19 cellular contexts compared by ENCODE assay signal in the genomic region with DNA sequence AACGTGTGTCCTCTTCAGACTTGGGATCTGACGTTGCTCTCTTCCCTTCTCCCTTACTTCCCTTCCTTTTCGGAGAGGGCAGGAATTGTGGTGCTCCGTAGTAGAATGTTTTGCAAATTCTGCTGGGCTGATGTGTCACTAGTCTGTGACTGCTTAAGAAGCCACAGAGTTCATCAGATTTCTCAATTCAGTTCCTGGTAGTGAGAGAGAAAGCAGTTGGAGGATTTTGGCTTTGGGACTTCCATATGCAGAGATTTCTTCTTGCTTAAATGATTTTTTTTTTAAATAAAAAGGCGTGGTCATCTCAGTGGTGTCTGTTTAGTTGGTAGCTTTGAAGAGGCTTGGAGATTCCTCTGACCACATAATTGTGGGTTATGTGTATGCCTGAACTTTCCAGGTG. TPM values are rescaled to one million over a fixed set of nuclear protein-coding genes. Genes with fewer than 3 reads are reported as not detected.
DNase-seq lines count a peak whose midpoint lies in the region; ATAC-seq and TF ChIP-seq lines count a peak whose summit lies in the region.
"Had no signal": no experiment of that assay in that cellular context is flagged by ENCODE, and none has a peak within 500 bp of the region (broad histone marks: within the 10 kb centered on the region; RNA-seq: fewer than 3 reads in every experiment).

No MANE protein-coding gene starts in this region.

- CTCF ChIA-PET in naive thymus-derived CD4-positive, alpha-beta T cell (lab: Charles Lee) = no interaction called here

- H3K9me3 Mint-ChIP-seq in naive thymus-derived CD4-positive, alpha-beta T cell = no peaks in the 10 kb centered on the region

- no peak overlapping the region for H3K27ac Mint-ChIP-seq in naive thymus-derived CD4-positive, alpha-beta T cell
- H3K27ac Mint-ChIP-seq: activated CD4-positive, alpha-beta T cell treated with anti-CD3 and anti-CD28 coated beads for 36 hours had no signal

- no peak overlapping the region for H3K4me3 Mint-ChIP-seq in naive thymus-derived CD4-positive, alpha-beta T cell
- H3K4me3 Mint-ChIP-seq: activated CD4-positive, alpha-beta T cell treated with anti-CD3 and anti-CD28 coated beads for 36 hours had no signal

- peaks cover 0 to 3% of the 10 kb centered on the region in 2 donors for H3K27me3 ChIP-seq in naive thymus-derived CD4-positive, alpha-beta T cell (ENCODE audit: control insufficient read depth in 2 of 2, insufficient read depth in 2 of 2, low read length in 2 of 2)
- peaks cover 51% of the 10 kb centered on the region for H3K27me3 ChIP-seq in left ventricle myocardium inferior (ENCODE audit: low read depth)
- H3K27me3 ChIP-seq: body of pancreas had no signal

- ATAC-seq in naive thymus-derived CD4-positive, alpha-beta T cell = peak; percentile 36
- ATAC-seq: activated CD4-positive, alpha-beta T cell treated with anti-CD3 and anti-CD28 coated beads for 36 hours; body of pancreas; left colon had no signal

- no peak overlapping the region for H3K4me3 ChIP-seq in naive thymus-derived CD4-positive, alpha-beta T cell (ENCODE audit: low read length)
- no peak overlapping the region for H3K4me3 ChIP-seq in left ventricle myocardium inferior
- H3K4me3 ChIP-seq: body of pancreas, spleen, tibial artery had no signal

- H3K27ac ChIP-seq in naive thymus-derived CD4-positive, alpha-beta T cell (ENCODE audit: low read depth, low read length) = no peak overlapping the region
- no peak overlapping the region for H3K27ac ChIP-seq in left ventricle myocardium inferior (replicated peaks)
- H3K27ac ChIP-seq: body of pancreas, C4-2B, spleen, tibial artery had no signal

- no peaks in the 10 kb centered on the region for H3K36me3 Mint-ChIP-seq in naive thymus-derived CD4-positive, alpha-beta T cell

- H3K27me3 Mint-ChIP-seq in naive thymus-derived CD4-positive, alpha-beta T cell = peaks cover 8 to 31% (median 21%) of the 10 kb centered on the region in 5 donors

- H3K4me1 Mint-ChIP-seq in naive thymus-derived CD4-positive, alpha-beta T cell = peaks cover 0 to 2% (median 0%) of the 10 kb centered on the region in 7 donors
- H3K4me1 Mint-ChIP-seq: activated CD4-positive, alpha-beta T cell treated with anti-CD3 and anti-CD28 coated beads for 36 hours had no signal

- peak; percentile 57 for DNase-seq in CD1c-positive myeloid dendritic cell (ENCODE audit: extremely low spot score)
- DNase-seq in NOMO-1 (lab: John Stamatoyannopoulos, UW; ENCODE audit: unreplicated experiment in 2 of 2) = peak; percentile 23 to 75
- peak; percentile 34 for DNase-seq in dedifferentiated amniotic fluid mesenchymal stem cell (ENCODE audit: extremely low spot score)
- no peak for DNase-seq in naive thymus-derived CD4-positive, alpha-beta T cell
- no peak for DNase-seq in left ventricle myocardium inferior
- DNase-seq in NCI-H2029 treated with DMSO at 0.1 percent for 48 hours (lab: John Stamatoyannopoulos, UW) = no peak
- DNase-seq in activated effector memory CD4-positive, alpha-beta T cell treated with Interleukin-2 at 50 U/mL for 16 hours = no peak
- no peak for DNase-seq in SK-N-DZ (ENCODE audit: low spot score)
- DNase-seq: activated CD4-positive, alpha-beta T cell treated with anti-CD3 and anti-CD28 coated beads for 36 hours; activated CD8-positive, alpha-beta memory T cell treated with anti-CD3 and anti-CD28 coated beads, Interleukin-2, amount 50 U/mL, for 4 hours; activated naive CD4-positive, alpha-beta T cell treated with Interleukin-2 at 50 U/mL for 16 hours; body of pancreas; left colon; NCI-H1048; SHP77 treated with DMSO at 0.1 percent for 48 hours; spleen; T-helper 9 cell; tibial artery had no signal

- H3K36me3 ChIP-seq in naive thymus-derived CD4-positive, alpha-beta T cell (ENCODE audit: control insufficient read depth in 2 of 3, insufficient read depth in 3 of 3, low read length in 3 of 3) = no peaks in the 10 kb centered on the region
- H3K36me3 ChIP-seq in left ventricle myocardium inferior = no peaks in the 10 kb centered on the region
- H3K36me3 ChIP-seq: spleen, tibial artery had no signal

- POLR2A ChIA-PET in naive thymus-derived CD4-positive, alpha-beta T cell (lab: Charles Lee) = no interaction called here

- no peak for TF ChIP-seq CTCF in left ventricle myocardium inferior (IDR thresholded peaks at IDR 0.05; ENCODE audit: borderline replicate concordance)

- intact Hi-C loops in naive thymus-derived CD4-positive, alpha-beta T cell (cut with micrococcal nuclease) = no loop called here
- intact Hi-C loops in left ventricle myocardium inferior (cut with micrococcal nuclease) = no loop called here

- H3K9me3 ChIP-seq in naive thymus-derived CD4-positive, alpha-beta T cell (ENCODE audit: control insufficient read depth in 2 of 3, low read length in 3 of 3) = no peaks in the 10 kb centered on the region
- H3K9me3 ChIP-seq in left ventricle myocardium inferior (replicated peaks) = no peaks in the 10 kb centered on the region
- H3K9me3 ChIP-seq: body of pancreas, spleen, tibial artery had no signal

- H3K4me1 ChIP-seq in naive thymus-derived CD4-positive, alpha-beta T cell (ENCODE audit: control insufficient read depth in 2 of 2, insufficient read depth in 2 of 2, low read length in 2 of 2) = no peaks in the 10 kb centered on the region
- no peaks in the 10 kb centered on the region for H3K4me1 ChIP-seq in left ventricle myocardium inferior
- H3K4me1 ChIP-seq: body of pancreas, spleen, tibial artery had no signal

RNA-seq across cellular contexts. Expression of a gene that starts 10.1 kb away (rescaled TPM):
- total RNA-seq in naive thymus-derived CD4-positive, alpha-beta T cell = not detected
- under 1 TPM in 1 of 2 donors, not detected in 1; 0.02 TPM for polyA plus RNA-seq in naive thymus-derived CD4-positive, alpha-beta T cell
- 0.44 TPM for total RNA-seq in left ventricle myocardium inferior
- polyA plus RNA-seq in SK-N-DZ (2014; cell fraction: cytosol; rRNA removed) = 0.50 and 1.6 TPM in 2 replicates
- polyA plus RNA-seq in SK-N-DZ (2014; cell fraction: nucleus; rRNA removed) = 0.65 and 0.84 TPM in 2 replicates

Comparison
In these comparisons a context has a peak if more than half of its experiments do, and no peak if none do; other contexts are left out.
1. DNase-seq: peak in CD1c-positive myeloid dendritic cell (single experiment), NOMO-1 (2 of 2) and dedifferentiated amniotic fluid mesenchymal stem cell (single experiment); none in naive thymus-derived CD4-positive, alpha-beta T cell (0 of 9), left ventricle myocardium inferior (single experiment), NCI-H2029 treated with DMSO at 0.1 percent for 48 hours (single experiment), activated effector memory CD4-positive, alpha-beta T cell treated with Interleukin-2 at 50 U/mL for 16 hours (single experiment) and SK-N-DZ (single experiment).